24 cellular contexts compared by ENCODE assay signal in genomic region chr11:112161012-112161411, GRCh38. TPM values are rescaled to one million over a fixed set of nuclear protein-coding genes. Genes with fewer than 3 reads are reported as not detected.
DNase-seq lines count a peak whose midpoint lies in the region; ATAC-seq and TF ChIP-seq lines count a peak whose summit lies in the region.
"Had no signal": no experiment of that assay in that cellular context is flagged by ENCODE, and none has a peak within 500 bp of the region (broad histone marks: within the 10 kb centered on the region; RNA-seq: fewer than 3 reads in every experiment).

No MANE protein-coding gene starts in this region.

- TF ChIP-seq CTCF in foreskin keratinocyte (conservative IDR thresholded peaks at IDR 0.05) (no peak), upper lobe of right lung (IDR thresholded peaks at IDR 0.05) (no peak)

- H3K9me3 ChIP-seq in right cardiac atrium (ENCODE audit: control insufficient read depth, low read length) (no peaks in the 10 kb centered on the region), upper lobe of right lung (no peaks in the 10 kb centered on the region)
- H3K9me3 ChIP-seq: tibial nerve had no signal

- H3K9me3 Mint-ChIP-seq in T-helper 2 cell treated with Interferon-gamma antibody and Interleukin-4, amounts not matched to agents 5 μg/mL and 100 μg/mL, for 36 hours: no peaks in the 10 kb centered on the region
- H3K9me3 Mint-ChIP-seq: CD4-positive, alpha-beta memory T cell; nephron progenitor cell had no signal

- ATAC-seq in Right ventricle myocardium superior (ENCODE audit: poor library complexity) (peak; percentile 28), right cardiac atrium (no peak), foreskin keratinocyte (no peak), upper lobe of right lung (peak; percentile 7)
- ATAC-seq: activated CD4-positive, alpha-beta T cell treated with anti-CD3 and anti-CD28 coated beads for 36 hours had no signal

- no peak overlapping the region for H3K4me3 Mint-ChIP-seq in T-helper 2 cell treated with Interferon-gamma antibody and Interleukin-4, amounts not matched to agents 5 μg/mL and 100 μg/mL, for 36 hours
- H3K4me3 Mint-ChIP-seq: activated CD4-positive, alpha-beta T cell treated with anti-CD3 and anti-CD28 coated beads for 36 hours; CD4-positive, alpha-beta memory T cell; nephron progenitor cell had no signal

- H3K4me3 ChIP-seq in right cardiac atrium (ENCODE audit: low read length) (no peak overlapping the region), upper lobe of right lung (no peak overlapping the region)

- H3K36me3 ChIP-seq in upper lobe of right lung: no peaks in the 10 kb centered on the region
- H3K36me3 ChIP-seq: tibial nerve had no signal

- H3K4me1 ChIP-seq in right cardiac atrium (ENCODE audit: control insufficient read depth, insufficient read depth, low read length) (peaks cover 2% of the 10 kb centered on the region), foreskin keratinocyte (peaks cover 35% of the 10 kb centered on the region), upper lobe of right lung (peaks cover 15% of the 10 kb centered on the region)

- H3K4me1 Mint-ChIP-seq in T-helper 2 cell treated with Interferon-gamma antibody and Interleukin-4, amounts not matched to agents 5 μg/mL and 100 μg/mL, for 36 hours (ENCODE audit: low read depth): peaks cover 7% of the 10 kb centered on the region

- H3K27ac Mint-ChIP-seq in T-helper 2 cell treated with Interferon-gamma antibody and Interleukin-4, amounts not matched to agents 5 μg/mL and 100 μg/mL, for 36 hours: no peak overlapping the region
- H3K27ac Mint-ChIP-seq: activated CD4-positive, alpha-beta T cell treated with anti-CD3 and anti-CD28 coated beads for 36 hours; CD4-positive, alpha-beta memory T cell had no signal

- DNase-seq in Right ventricle myocardium superior: no peak
- DNase-seq in right cardiac atrium: no peak
- DNase-seq in SKM-1 treated with dmso at 0.1 percent for 144 hours (lab: John Stamatoyannopoulos, UW; ENCODE audit: unreplicated experiment): peak; percentile 51
- DNase-seq in foreskin keratinocyte: no peak
- DNase-seq in upper lobe of right lung: no peak
- DNase-seq in T-helper 2 cell treated with Interferon-gamma antibody and Interleukin-4, amounts not matched to agents 5 μg/mL and 100 μg/mL, for 36 hours (ENCODE audit: low spot score): no peak
- no peak for DNase-seq in iPS-NIHi7 (ENCODE audit: extremely low spot score)
- DNase-seq in kidney tubule cell (ENCODE audit: low spot score): no peak
- DNase-seq: activated CD4-positive, alpha-beta T cell treated with anti-CD3 and anti-CD28 coated beads for 36 hours; activated CD8-positive, alpha-beta memory T cell treated with anti-CD3 and anti-CD28 coated beads, Interleukin-2, amount 50 U/mL, for 4 hours; activated naive CD4-positive, alpha-beta T cell; CD4-positive, alpha-beta memory T cell; mesenchymal stem cell; MM.1S; NCI-H748 treated with DMSO at 0.1 percent for 48 hours; nephron progenitor cell; SHP77 treated with DMSO at 0.1 percent for 48 hours; small intestine had no signal

- H3K36me3 Mint-ChIP-seq in T-helper 2 cell treated with Interferon-gamma antibody and Interleukin-4, amounts not matched to agents 5 μg/mL and 100 μg/mL, for 36 hours (ENCODE audit: low read depth): no peaks in the 10 kb centered on the region

- H3K27ac ChIP-seq in right cardiac atrium (ENCODE audit: low read length) (no peak overlapping the region), foreskin keratinocyte (peak overlapping the region; percentile 3), upper lobe of right lung (no peak overlapping the region)

- intact Hi-C loops in Right ventricle myocardium superior (cut with DNase I): no loop called here
- intact Hi-C loops in right cardiac atrium (cut with DNase I): no loop called here
- intact Hi-C loops in upper lobe of right lung (cut with DNase I): no loop called here

- H3K27me3 ChIP-seq in right cardiac atrium (ENCODE audit: control insufficient read depth, insufficient read depth) (no peaks in the 10 kb centered on the region), foreskin keratinocyte (no peaks in the 10 kb centered on the region), upper lobe of right lung (no peaks in the 10 kb centered on the region)
- H3K27me3 ChIP-seq: tibial nerve had no signal

- peaks cover 15% of the 10 kb centered on the region for H3K27me3 Mint-ChIP-seq in T-helper 2 cell treated with Interferon-gamma antibody and Interleukin-4, amounts not matched to agents 5 μg/mL and 100 μg/mL, for 36 hours (ENCODE audit: low read depth)

- 66% methylated on average over 1 of the region's 1 CpG for WGBS in right cardiac atrium

RNA-seq across cellular contexts. Expression of gene IL18, which starts 2.9 kb away (rescaled TPM):
- total RNA-seq in Right ventricle myocardium superior (1.9 TPM), right cardiac atrium (1 to 10 TPM; 2.9 to 4.9 (median 4.5) TPM), foreskin keratinocyte (52.6 and 58.4 TPM in 2 replicates), upper lobe of right lung (49.9 TPM)
- polyA plus RNA-seq in right cardiac atrium (3.1 TPM), foreskin keratinocyte (67.7 and 79.2 TPM in 2 replicates)
- total RNA-seq: A673; activated CD4-positive, alpha-beta T cell treated with anti-CD3 and anti-CD28 coated beads for 36 hours; Daoy; dermis microvascular lymphatic vessel endothelial cell had no signal
- polyA plus RNA-seq: CD4-positive, alpha-beta memory T cell had no signal

RNA-seq across cellular contexts. Expression of gene TEX12, which starts 6.2 kb away (rescaled TPM):
- total RNA-seq in Right ventricle myocardium superior (not detected), right cardiac atrium (1 to 10 TPM in 1 of 4 donors, not detected in 3; 1.1 TPM), foreskin keratinocyte (not detected in 2 replicates), upper lobe of right lung (not detected)
- polyA plus RNA-seq in right cardiac atrium (0.20 TPM), foreskin keratinocyte (not detected in 2 replicates)
- total RNA-seq: Daoy, dermis microvascular lymphatic vessel endothelial cell, H1, HT-29 had no signal
- polyA plus RNA-seq: CD4-positive, alpha-beta memory T cell; H1 had no signal

RNA-seq across cellular contexts. Expression of gene BCO2, which starts 14.3 kb away (rescaled TPM):
- total RNA-seq in Right ventricle myocardium superior (151 TPM), right cardiac atrium (100 to 1,000 TPM in 2 of 4 donors, 10 to 100 TPM in 2; 78.3 to 147 (median 96.8) TPM), foreskin keratinocyte (0.17 and 0.18 TPM in 2 replicates), upper lobe of right lung (7.7 TPM)
- polyA plus RNA-seq in right cardiac atrium (70.8 TPM), foreskin keratinocyte (0.04 and 0.24 TPM in 2 replicates)

Comparison
In these comparisons a context has a peak if more than half of its experiments do, and no peak if none do; other contexts are left out.
1. ATAC-seq: peak in Right ventricle myocardium superior (single experiment) and upper lobe of right lung (single experiment); none in right cardiac atrium (0 of 2) and foreskin keratinocyte (single experiment).